27 cellular contexts compared by ENCODE assay signal in genomic region chr5:54337523-54337922, GRCh38.
"Had no signal": no experiment of that assay in that cellular context is flagged by ENCODE, and none has a peak within 500 bp of the region (broad histone marks: within the 10 kb centered on the region; RNA-seq: fewer than 3 reads in every experiment).

No MANE protein-coding gene starts in this region.

- ATAC-seq: effector memory CD8-positive, alpha-beta T cell; esophagus mucosa; foreskin keratinocyte; gastrocnemius medialis; gastroesophageal sphincter; heart left ventricle; heart right ventricle had no signal

- H3K9me3 ChIP-seq: colonic mucosa, gastrocnemius medialis had no signal

- H3K4me3 ChIP-seq: colonic mucosa, coronary artery, dorsolateral prefrontal cortex, esophagus muscularis mucosa, esophagus squamous epithelium, gastrocnemius medialis, gastroesophageal sphincter, heart left ventricle, heart right ventricle had no signal

- H3K4me1 ChIP-seq: colonic mucosa, esophagus muscularis mucosa, esophagus squamous epithelium, foreskin keratinocyte, gastrocnemius medialis, gastroesophageal sphincter, heart left ventricle had no signal

- FAIRE-seq: colon, endometrium, endothelial cell of umbilical vein had no signal

- H3K27ac ChIP-seq: colonic mucosa, coronary artery, dorsolateral prefrontal cortex, epithelial cell of prostate, esophagus muscularis mucosa, esophagus squamous epithelium, foreskin keratinocyte, gastrocnemius medialis, gastroesophageal sphincter, heart left ventricle, heart right ventricle had no signal

- DNase-seq: colonic mucosa; cortex of kidney; dermis blood vessel endothelial cell; dorsolateral prefrontal cortex; effector CD4-positive, alpha-beta T cell; effector CD8-positive, alpha-beta T cell; effector memory CD4-positive, alpha-beta T cell; effector memory CD8-positive, alpha-beta T cell; endodermal cell; erythroblast; esophagus squamous epithelium; foreskin fibroblast; foreskin keratinocyte; foreskin melanocyte; gastrocnemius medialis; glutamatergic neuron; head of caudate nucleus; heart left ventricle; heart right ventricle had no signal

- H3K36me3 ChIP-seq: colonic mucosa, esophagus muscularis mucosa, esophagus squamous epithelium, gastrocnemius medialis, gastroesophageal sphincter, heart left ventricle, heart right ventricle had no signal

- H3K27me3 ChIP-seq: colonic mucosa, dorsolateral prefrontal cortex, esophagus muscularis mucosa, esophagus squamous epithelium, foreskin keratinocyte, gastrocnemius medialis, gastroesophageal sphincter, heart left ventricle, heart right ventricle had no signal
